Comparison of ENCODE assay signal across 13 cellular contexts in the genomic region with DNA sequence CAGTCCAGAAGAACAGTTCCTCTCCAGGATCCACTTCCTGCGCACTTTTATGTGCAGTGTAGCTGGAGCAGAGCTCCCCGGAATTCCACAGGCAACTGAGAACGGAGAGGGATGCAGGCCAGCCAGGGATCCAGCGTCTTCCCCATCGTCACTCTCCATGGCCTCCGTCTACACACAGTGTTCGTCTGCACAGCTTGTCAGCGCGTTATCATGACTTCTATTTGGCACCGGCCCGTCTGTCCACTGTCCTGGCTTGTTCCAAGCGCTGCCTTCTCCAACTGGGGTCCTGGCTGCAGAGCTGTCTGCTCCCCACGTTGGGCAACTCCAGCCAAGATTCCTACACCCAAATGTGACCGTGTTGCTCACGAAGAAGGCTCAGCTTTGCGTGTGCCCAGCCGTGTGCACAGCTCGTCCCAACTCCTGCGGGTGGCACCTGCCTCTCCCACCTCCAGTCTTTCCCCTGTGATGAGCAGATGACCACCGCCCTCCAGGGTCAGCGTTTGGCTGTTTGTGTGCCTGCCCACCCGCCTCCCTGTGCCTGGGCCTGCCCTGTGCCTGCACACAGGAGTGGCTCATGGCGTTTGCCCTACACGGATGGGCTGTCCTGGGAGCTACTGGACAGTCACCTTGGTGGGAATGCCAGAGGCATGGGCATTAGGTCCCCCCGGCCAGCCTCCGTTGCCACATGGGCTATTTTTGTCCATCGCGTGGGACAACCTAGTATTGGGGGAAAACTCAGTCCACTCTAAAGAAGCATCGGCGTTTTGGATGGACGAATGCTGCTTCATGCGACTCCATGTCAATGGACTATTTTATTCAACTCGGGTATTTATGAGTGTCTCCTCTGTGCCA. TPM values are rescaled to one million over a fixed set of nuclear protein-coding genes. Genes with fewer than 3 reads are reported as not detected.
DNase-seq lines count a peak whose midpoint lies in the region; ATAC-seq, FAIRE-seq and TF ChIP-seq lines count a peak whose summit lies in the region.
"Had no signal": no experiment of that assay in that cellular context is flagged by ENCODE, and none has a peak within 500 bp of the region (broad histone marks: within the 10 kb centered on the region; RNA-seq: fewer than 3 reads in every experiment).

No MANE protein-coding gene starts in this region.

- no peaks in the 10 kb centered on the region for H3K27me3 Mint-ChIP-seq in T-helper 2 cell treated with Interferon-gamma antibody and Interleukin-4, amounts not matched to agents 5 μg/mL and 100 μg/mL, for 36 hours (ENCODE audit: low read depth)
- H3K27me3 Mint-ChIP-seq in activated T-helper 1 cell treated with anti-CD3 and anti-CD28 coated beads, Interleukin-12 subunit alpha, Interleukin-12 subunit beta, Interleukin-2, Interleukin-4 antibody, amounts not matched to agents 30 ng/mL and 10 ng/mL and 1 ng/mL, durations not matched to agents 14 hours and 24 hours and 36 hours (ENCODE audit: insufficient read depth), result no peaks in the 10 kb centered on the region
- H3K27me3 Mint-ChIP-seq in stimulated activated naive B cell treated with anti-CD40 and anti-IgM and Interleukin-4, amounts not matched to agents 10 μg/mL and 1 μg/mL and 100 μg/mL, for 72 hours, result no peaks in the 10 kb centered on the region

- TF ChIP-seq CTCF in kidney (IDR thresholded peaks at IDR 0.05; ENCODE audit: borderline replicate concordance, extremely low read depth, insufficient read depth) (no peak), RWPE1 (conservative IDR thresholded peaks at IDR 0.05; ENCODE audit: low read depth) (no peak)

- H3K4me3 Mint-ChIP-seq in T-helper 2 cell treated with Interferon-gamma antibody and Interleukin-4, amounts not matched to agents 5 μg/mL and 100 μg/mL, for 36 hours, result peak overlapping the region; percentile 85
- H3K4me3 Mint-ChIP-seq in activated T-helper 1 cell treated with anti-CD3 and anti-CD28 coated beads, Interleukin-12 subunit alpha, Interleukin-12 subunit beta, Interleukin-2, Interleukin-4 antibody, amounts not matched to agents 30 ng/mL and 10 ng/mL and 1 ng/mL, durations not matched to agents 14 hours and 24 hours and 36 hours, result peak overlapping the region; percentile 89
- H3K4me3 Mint-ChIP-seq in stimulated activated naive B cell treated with anti-CD40 and anti-IgM and Interleukin-4, amounts not matched to agents 10 μg/mL and 1 μg/mL and 100 μg/mL, for 72 hours, result peak overlapping the region; percentile 91 to 95

- intact Hi-C loops in activated T-helper 1 cell treated with anti-CD3 and anti-CD28 coated beads, Interleukin-12 subunit alpha, Interleukin-12 subunit beta, Interleukin-2, Interleukin-4 antibody, amounts not matched to agents 30 ng/mL and 10 ng/mL and 1 ng/mL, durations not matched to agents 14 hours and 24 hours and 36 hours (cut with micrococcal nuclease), result no loop called here
- intact Hi-C loops in kidney (cut with DNase I), result no loop called here

- no peaks in the 10 kb centered on the region for H3K36me3 ChIP-seq in kidney (ENCODE audit: control insufficient read depth in 1 of 2, insufficient read depth in 2 of 2, low read length in 2 of 2)

- peaks cover 47% of the 10 kb centered on the region for H3K9me3 Mint-ChIP-seq in T-helper 2 cell treated with Interferon-gamma antibody and Interleukin-4, amounts not matched to agents 5 μg/mL and 100 μg/mL, for 36 hours
- H3K9me3 Mint-ChIP-seq in activated T-helper 1 cell treated with anti-CD3 and anti-CD28 coated beads, Interleukin-12 subunit alpha, Interleukin-12 subunit beta, Interleukin-2, Interleukin-4 antibody, amounts not matched to agents 30 ng/mL and 10 ng/mL and 1 ng/mL, durations not matched to agents 14 hours and 24 hours and 36 hours, result peaks cover 30% of the 10 kb centered on the region
- peaks cover 0 to 1% of the 10 kb centered on the region in 2 donors for H3K9me3 Mint-ChIP-seq in stimulated activated naive B cell treated with anti-CD40 and anti-IgM and Interleukin-4, amounts not matched to agents 10 μg/mL and 1 μg/mL and 100 μg/mL, for 72 hours

- H3K9me3 ChIP-seq in kidney (ENCODE audit: control insufficient read depth in 1 of 2, low read length in 2 of 2), result no peaks in the 10 kb centered on the region

- no peak overlapping the region for H3K27ac ChIP-seq in kidney (ENCODE audit: low read depth in 2 of 2, low read length in 2 of 2)
- H3K27ac ChIP-seq in RWPE1, result no peak overlapping the region
- H3K27ac ChIP-seq: PC-9 had no signal

- POLR2A ChIA-PET in RWPE1 (lab: Yijun Ruan, JAX; ENCODE audit: low non-redundant PET), result interaction anchor here (0.9 kb wide), 1 partner anchor 96 kb away, joined by 3 read pairs; a partner anchor contains a TSS

- CTCF ChIA-PET in RWPE1 (lab: Yijun Ruan, JAX), result no interaction called here

- no peak for ATAC-seq in stimulated activated naive B cell treated with anti-CD40 and anti-IgM and Interleukin-4, amounts not matched to agents 10 μg/mL and 1 μg/mL and 100 μg/mL, for 72 hours (replicated peaks)
- no peak for ATAC-seq in HG02610 (IDR thresholded peaks at IDR 0.05; ENCODE audit: unreplicated experiment)

- FAIRE-seq in kidney (lab: Jason Lieb, UNC), result no peak
- FAIRE-seq: small intestine had no signal

- peak overlapping the region; percentile 72 for H3K27ac Mint-ChIP-seq in T-helper 2 cell treated with Interferon-gamma antibody and Interleukin-4, amounts not matched to agents 5 μg/mL and 100 μg/mL, for 36 hours
- peak overlapping the region; percentile 75 for H3K27ac Mint-ChIP-seq in activated T-helper 1 cell treated with anti-CD3 and anti-CD28 coated beads, Interleukin-12 subunit alpha, Interleukin-12 subunit beta, Interleukin-2, Interleukin-4 antibody, amounts not matched to agents 30 ng/mL and 10 ng/mL and 1 ng/mL, durations not matched to agents 14 hours and 24 hours and 36 hours
- peak overlapping the region; percentile 57 for H3K27ac Mint-ChIP-seq in stimulated activated naive B cell treated with anti-CD40 and anti-IgM and Interleukin-4, amounts not matched to agents 10 μg/mL and 1 μg/mL and 100 μg/mL, for 72 hours

- peaks cover 26% of the 10 kb centered on the region for H3K4me1 Mint-ChIP-seq in T-helper 2 cell treated with Interferon-gamma antibody and Interleukin-4, amounts not matched to agents 5 μg/mL and 100 μg/mL, for 36 hours (ENCODE audit: low read depth)
- H3K4me1 Mint-ChIP-seq in activated T-helper 1 cell treated with anti-CD3 and anti-CD28 coated beads, Interleukin-12 subunit alpha, Interleukin-12 subunit beta, Interleukin-2, Interleukin-4 antibody, amounts not matched to agents 30 ng/mL and 10 ng/mL and 1 ng/mL, durations not matched to agents 14 hours and 24 hours and 36 hours (ENCODE audit: low read depth), result peaks cover 56% of the 10 kb centered on the region
- H3K4me1 Mint-ChIP-seq in stimulated activated naive B cell treated with anti-CD40 and anti-IgM and Interleukin-4, amounts not matched to agents 10 μg/mL and 1 μg/mL and 100 μg/mL, for 72 hours, result peaks cover 42 to 63% of the 10 kb centered on the region in 2 donors

- H3K9ac ChIP-seq in kidney (ENCODE audit: low read length in 2 of 2), result peak overlapping the region in 1 of 2 donors; percentile 32

- DNase-seq in T-helper 2 cell treated with Interferon-gamma antibody and Interleukin-4, amounts not matched to agents 5 μg/mL and 100 μg/mL, for 36 hours (ENCODE audit: low spot score), result no peak
- DNase-seq in T-helper 2 cell, result no peak
- DNase-seq in activated T-helper 1 cell treated with anti-CD3 and anti-CD28 coated beads, Interleukin-12 subunit alpha, Interleukin-12 subunit beta, Interleukin-2, Interleukin-4 antibody, amounts not matched to agents 30 ng/mL and 10 ng/mL and 1 ng/mL, durations not matched to agents 14 hours and 24 hours and 36 hours (ENCODE audit: low spot score), result no peak
- DNase-seq in kidney, result peak; percentile 66
- no peak for DNase-seq in stimulated activated naive B cell treated with anti-CD40 and anti-IgM and Interleukin-4, amounts not matched to agents 10 μg/mL and 1 μg/mL and 100 μg/mL, for 72 hours
- no peak for DNase-seq in RWPE1 (ENCODE audit: low spot score)
- DNase-seq in A172 (ENCODE audit: low spot score), result no peak
- DNase-seq: 8988T, dermis blood vessel endothelial cell, NCI-H2081 treated with DMSO at 0.1 percent for 48 hours, PC-9, small intestine had no signal

- peaks cover 16 to 31% of the 10 kb centered on the region in 2 donors for H3K4me1 ChIP-seq in kidney (ENCODE audit: control insufficient read depth in 1 of 2, insufficient read depth in 1 of 2, low read depth in 1 of 2, low read length in 2 of 2)

- H3K36me3 Mint-ChIP-seq in T-helper 2 cell treated with Interferon-gamma antibody and Interleukin-4, amounts not matched to agents 5 μg/mL and 100 μg/mL, for 36 hours (ENCODE audit: low read depth), result peaks cover 60% of the 10 kb centered on the region
- H3K36me3 Mint-ChIP-seq in activated T-helper 1 cell treated with anti-CD3 and anti-CD28 coated beads, Interleukin-12 subunit alpha, Interleukin-12 subunit beta, Interleukin-2, Interleukin-4 antibody, amounts not matched to agents 30 ng/mL and 10 ng/mL and 1 ng/mL, durations not matched to agents 14 hours and 24 hours and 36 hours (ENCODE audit: low read depth), result peaks cover 51% of the 10 kb centered on the region
- H3K36me3 Mint-ChIP-seq in stimulated activated naive B cell treated with anti-CD40 and anti-IgM and Interleukin-4, amounts not matched to agents 10 μg/mL and 1 μg/mL and 100 μg/mL, for 72 hours, result peaks cover 44 to 61% of the 10 kb centered on the region in 2 donors

- H3K4me3 ChIP-seq in kidney (ENCODE audit: low read length in 2 of 2), result no peak overlapping the region

RNA-seq across cellular contexts. Expression of a gene that starts 2.2 kb away (rescaled TPM):
- 203 and 206 TPM in 2 replicates for total RNA-seq in activated T-helper 1 cell treated with anti-CD3 and anti-CD28 coated beads, Interleukin-12 subunit alpha, Interleukin-12 subunit beta, Interleukin-2, Interleukin-4 antibody, amounts not matched to agents 30 ng/mL and 10 ng/mL and 1 ng/mL, durations not matched to agents 14 hours and 24 hours and 36 hours
- total RNA-seq in kidney, result 170 TPM
- 96.1 TPM for polyA plus RNA-seq in kidney (ENCODE audit: insufficient read depth, low read depth, low replicate concordance)
- 166 and 240 TPM in 2 replicates for total RNA-seq in A172 (2014; rRNA removed; shearing (Covaris generic))

RNA-seq across cellular contexts. Expression of a gene that starts 38.5 kb away (rescaled TPM):
- total RNA-seq in activated T-helper 1 cell treated with anti-CD3 and anti-CD28 coated beads, Interleukin-12 subunit alpha, Interleukin-12 subunit beta, Interleukin-2, Interleukin-4 antibody, amounts not matched to agents 30 ng/mL and 10 ng/mL and 1 ng/mL, durations not matched to agents 14 hours and 24 hours and 36 hours, result 67.1 and 68.1 TPM in 2 replicates
- total RNA-seq in kidney, result 75.2 TPM
- polyA plus RNA-seq in kidney (ENCODE audit: insufficient read depth, low read depth, low replicate concordance), result 65.0 TPM
- 80.9 and 100 TPM in 2 replicates for total RNA-seq in A172 (2014; rRNA removed; shearing (Covaris generic))
